8 cellular contexts compared by ENCODE assay signal in the genomic region with DNA sequence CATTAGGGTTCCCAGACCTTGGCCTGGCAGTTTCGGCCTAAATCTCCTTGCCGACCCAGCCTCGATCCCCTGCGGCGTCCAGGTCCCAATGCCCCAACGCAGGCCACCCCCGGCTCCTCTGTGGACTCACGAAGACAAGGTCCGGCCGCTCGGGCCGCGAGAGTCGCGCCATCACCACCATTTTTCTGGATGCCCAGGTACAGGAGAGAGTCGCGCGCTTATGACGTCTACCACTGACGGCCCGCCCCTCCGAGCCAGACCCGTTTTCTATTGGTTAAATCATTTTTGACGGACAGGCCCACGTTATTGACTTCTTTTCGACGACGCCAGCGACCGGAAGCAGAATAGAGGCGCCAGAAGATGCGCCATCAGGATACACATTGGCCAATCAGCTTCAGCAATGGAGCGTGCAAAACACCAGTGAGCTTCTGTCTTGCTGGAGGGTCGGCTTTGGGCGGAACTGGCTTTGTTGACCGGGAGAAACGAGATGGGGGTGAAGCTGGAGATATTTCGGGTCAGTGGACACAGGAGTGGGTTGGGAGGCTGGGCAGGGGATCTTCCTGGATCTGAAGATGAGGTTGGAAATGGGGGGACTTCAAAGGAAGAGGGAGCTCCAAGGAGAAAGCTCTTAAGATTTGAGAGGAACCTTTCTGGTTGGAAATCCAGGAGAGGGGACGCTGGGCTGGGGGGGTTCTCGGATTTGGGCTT. TPM values are rescaled to one million over a fixed set of nuclear protein-coding genes. Genes with fewer than 3 reads are reported as not detected.
DNase-seq lines count a peak whose midpoint lies in the region; ATAC-seq lines count a peak whose summit lies in the region.

A gene with protein sequence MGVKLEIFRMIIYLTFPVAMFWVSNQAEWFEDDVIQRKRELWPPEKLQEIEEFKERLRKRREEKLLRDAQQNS (plus strand): TSS at position 447 of the 708 bp plus-strand sequence. CDS start 41 bp downstream, at position 488.
A gene (minus strand): TSS at position 199 of the 708 bp plus-strand sequence. CDS start 18 bp downstream, at position 181.

- DNase-seq in CD8-positive, alpha-beta memory T cell, result peak; percentile 89 to 98 (median 94)
- DNase-seq in HT1080 (ENCODE audit: low read depth) (peak; percentile 97), NOMO-1 treated with DMSO at 0.1 percent for 48 hours (lab: John Stamatoyannopoulos, UW; ENCODE audit: unreplicated experiment) (peak; percentile 97), lung microvascular endothelial cell (ENCODE audit: low read depth in 2 of 2) (peak; percentile 99)
- DNase-seq in activated CD8-positive, alpha-beta memory T cell treated with anti-CD3 and anti-CD28 coated beads for 4 hours (ENCODE audit: low read depth in 2 of 2), result peak; percentile 86 to 90
- DNase-seq in effector memory CD4-positive, alpha-beta T cell, result peak; percentile 92 to 95 (median 93)
- peak; percentile 87 to 93 (median 87) for DNase-seq in stimulated activated CD4-positive, alpha-beta T cell treated with anti-CD3 and anti-CD28 coated beads, TNF-alpha, amount 100 ng/mL, for 48 hours (ENCODE audit: low read depth in 3 of 3)

- CTCF ChIA-PET in CD8-positive, alpha-beta memory T cell (lab: Charles Lee), result interaction anchor here (0.9 to 1.6 kb wide), 3 partner anchors 51 to 61 kb away, joined by 3 to 11 read pairs (median 6); a partner anchor contains a TSS

- peaks cover 22% of the 10 kb centered on the region for H3K4me1 ChIP-seq in CD8-positive, alpha-beta memory T cell (ENCODE audit: insufficient read depth, low read length)
- H3K4me1 ChIP-seq in effector memory CD4-positive, alpha-beta T cell (ENCODE audit: control insufficient read depth, insufficient read depth, low read length, poor library complexity, severe bottlenecking), result peaks cover 25% of the 10 kb centered on the region

- H3K27me3 Mint-ChIP-seq in CD8-positive, alpha-beta memory T cell, result no peaks in the 10 kb centered on the region

- H3K9me3 ChIP-seq in CD8-positive, alpha-beta memory T cell (ENCODE audit: low read length), result no peaks in the 10 kb centered on the region
- no peaks in the 10 kb centered on the region for H3K9me3 ChIP-seq in effector memory CD4-positive, alpha-beta T cell (ENCODE audit: control insufficient read depth, low read length)

- H3K4me3 ChIP-seq in CD8-positive, alpha-beta memory T cell (ENCODE audit: low read length), result peak within 1 kb of the TSS; percentile 92
- H3K4me3 ChIP-seq in effector memory CD4-positive, alpha-beta T cell (ENCODE audit: insufficient read depth, low read depth, low read length, poor library complexity, severe bottlenecking), result peak within 1 kb of the TSS; percentile 98

- POLR2A ChIA-PET in CD8-positive, alpha-beta memory T cell (lab: Charles Lee), result interaction anchor here (0.5 to 2.0 kb wide), 15 partner anchors 8 to 1725 kb away, joined by 3 to 10 read pairs (median 4); a partner anchor contains a TSS

- peak; percentile 77 for ATAC-seq in GM19468 (IDR thresholded peaks at IDR 0.05; ENCODE audit: extremely low read depth, unreplicated experiment)

- H3K27me3 ChIP-seq in CD8-positive, alpha-beta memory T cell (ENCODE audit: insufficient read depth, low read length, poor library complexity, severe bottlenecking), result no peaks in the 10 kb centered on the region
- H3K27me3 ChIP-seq in effector memory CD4-positive, alpha-beta T cell (replicated peaks; ENCODE audit: control insufficient read depth, insufficient read depth, low read length, poor library complexity, severe bottlenecking), result no peaks in the 10 kb centered on the region

- peak within 1 kb of the TSS; percentile 90 to 100 (median 100) for H3K27ac Mint-ChIP-seq in CD8-positive, alpha-beta memory T cell

- no peaks in the 10 kb centered on the region for H3K9me3 Mint-ChIP-seq in CD8-positive, alpha-beta memory T cell

- peak within 1 kb of the TSS; percentile 98 for H3K27ac ChIP-seq in CD8-positive, alpha-beta memory T cell (ENCODE audit: low read depth, low read length)
- peak within 1 kb of the TSS; percentile 93 for H3K27ac ChIP-seq in effector memory CD4-positive, alpha-beta T cell (ENCODE audit: insufficient read depth, low read length, poor library complexity, severe bottlenecking)

- H3K4me1 Mint-ChIP-seq in CD8-positive, alpha-beta memory T cell, result peaks cover 32 to 51% (median 39%) of the 10 kb centered on the region in 3 donors

- peak within 1 kb of the TSS; percentile 90 to 99 (median 97) for H3K4me3 Mint-ChIP-seq in CD8-positive, alpha-beta memory T cell

- peaks cover 18% of the 10 kb centered on the region for H3K36me3 ChIP-seq in CD8-positive, alpha-beta memory T cell (ENCODE audit: insufficient read depth, low read length)
- peaks cover 25% of the 10 kb centered on the region for H3K36me3 ChIP-seq in effector memory CD4-positive, alpha-beta T cell (ENCODE audit: control insufficient read depth, insufficient read depth, low read length)

- peaks cover 0 to 57% (median 8%) of the 10 kb centered on the region in 3 donors for H3K36me3 Mint-ChIP-seq in CD8-positive, alpha-beta memory T cell

RNA-seq across cellular contexts. Expression of the first gene that starts in this region (rescaled TPM):
- total RNA-seq in CD8-positive, alpha-beta memory T cell, result 100 to 1,000 TPM; 110 TPM
- 297 TPM for polyA plus RNA-seq in CD8-positive, alpha-beta memory T cell
- total RNA-seq in HT1080 (2014; rRNA removed; shearing (Covaris generic)), result 18.5 and 52.8 TPM in 2 replicates
- polyA plus RNA-seq in HT1080 (2015; cell fraction: cytosol; rRNA removed), result 7.0 and 34.2 TPM in 2 replicates
- 13.2 and 17.2 TPM in 2 replicates for polyA plus RNA-seq in HT1080 (2015; cell fraction: nucleus; rRNA removed)
- total RNA-seq in lung microvascular endothelial cell, result 37.0 and 40.1 TPM in 2 replicates

RNA-seq across cellular contexts. Expression of the second gene that starts in this region (rescaled TPM):
- 10 to 100 TPM; 46.0 to 47.6 TPM for total RNA-seq in CD8-positive, alpha-beta memory T cell
- polyA plus RNA-seq in CD8-positive, alpha-beta memory T cell, result 8.8 TPM
- total RNA-seq in HT1080 (2014; rRNA removed; shearing (Covaris generic)), result 58.0 and 68.8 TPM in 2 replicates
- polyA plus RNA-seq in HT1080 (2015; cell fraction: cytosol; rRNA removed), result 41.5 and 42.8 TPM in 2 replicates
- 98.4 and 106 TPM in 2 replicates for polyA plus RNA-seq in HT1080 (2015; cell fraction: nucleus; rRNA removed)
- total RNA-seq in lung microvascular endothelial cell, result 15.7 and 17.3 TPM in 2 replicates

Comparison
In these comparisons a context has a peak if more than half of its experiments do, and no peak if none do; other contexts are left out.
1. Peak in every context shown above with its lines: DNase-seq, ATAC-seq, H3K4me3 ChIP-seq and H3K27ac ChIP-seq.